Comparison of ENCODE assay signal across 1 cellular context in genomic region chr3:43755511-43756200, GRCh38.
TF ChIP-seq lines count a peak whose summit lies in the region.

No MANE protein-coding gene starts in this region.

TF ChIP-seq in GM12891, 5 proteins besides CTCF, POLR2A, EP300 and RAD21 (continued from another document):
- TF ChIP-seq PAX5 (IDR thresholded peaks at IDR 0.05; ENCODE audit: insufficient read depth, low read length, severe bottlenecking), result no peak
